In the genomic region with DNA sequence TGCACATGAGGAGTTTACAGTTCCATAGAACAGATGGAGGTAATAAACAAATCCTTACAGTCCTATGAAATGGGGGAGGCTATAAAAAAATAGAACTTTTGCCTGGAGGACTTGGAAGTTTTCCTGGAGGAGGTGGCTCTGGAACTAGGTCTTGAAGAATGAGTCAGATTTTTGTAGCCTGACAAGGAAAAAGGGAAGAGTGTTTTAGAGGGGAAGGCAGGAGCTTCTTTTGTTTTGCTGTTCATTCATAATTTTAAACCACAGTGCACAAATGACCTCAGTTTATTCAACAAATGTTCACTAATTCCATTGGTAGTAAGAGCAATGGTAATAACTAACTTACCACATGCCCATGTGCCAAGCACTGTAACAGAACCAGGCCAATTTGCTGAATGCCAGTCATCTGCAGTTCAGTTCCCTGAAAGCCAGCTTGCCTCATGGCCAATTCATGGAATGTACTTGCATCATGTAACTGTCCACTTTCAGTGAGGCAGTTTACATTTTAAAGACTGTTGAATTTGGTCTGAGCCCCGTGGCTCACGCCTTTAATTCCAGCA, we compare ENCODE assay signal across 11 cellular contexts. TPM values are rescaled to one million over a fixed set of nuclear protein-coding genes. Genes with fewer than 3 reads are reported as not detected.
A peak's percentile ranks its signal among the peaks of the same experiment; 100 is the strongest.
DNase-seq lines count a peak whose midpoint lies in the region; ATAC-seq and TF ChIP-seq lines count a peak whose summit lies in the region.
"Had no signal": no experiment of that assay in that cellular context is flagged by ENCODE, and none has a peak within 500 bp of the region (broad histone marks: within the 10 kb centered on the region; RNA-seq: fewer than 3 reads in every experiment).

No MANE protein-coding gene starts in this region.

- H3K4me3 Mint-ChIP-seq in progenitor cell of endocrine pancreas (ENCODE audit: low read depth) = no peak overlapping the region
- H3K4me3 Mint-ChIP-seq: CD8-positive, alpha-beta T cell; neural progenitor cell had no signal

- TF ChIP-seq CTCF in progenitor cell of endocrine pancreas (IDR thresholded peaks at IDR 0.05; ENCODE audit: unreplicated experiment) = no peak

- no peaks in the 10 kb centered on the region for H3K36me3 Mint-ChIP-seq in progenitor cell of endocrine pancreas (ENCODE audit: insufficient read depth)
- H3K36me3 Mint-ChIP-seq: CD8-positive, alpha-beta T cell; neural progenitor cell had no signal

- H3K27me3 Mint-ChIP-seq in progenitor cell of endocrine pancreas = no peaks in the 10 kb centered on the region

- DNase-seq in AG08396 (ENCODE audit: low spot score) (peak; percentile 60), OCI-M1 (lab: John Stamatoyannopoulos, UW) (peak; percentile 34), epidermal melanocyte (ENCODE audit: insufficient read length, low spot score) (peak; percentile 53), middle frontal gyrus (ENCODE audit: extremely low spot score, low spot score) (peak; percentile 59), NCI-H1694 (lab: John Stamatoyannopoulos, UW) (no peak), progenitor cell of endocrine pancreas (ENCODE audit: low spot score, unreplicated experiment) (no peak)
- DNase-seq: CD8-positive, alpha-beta T cell; NCI-H1105 treated with DMSO at 0.1 percent for 48 hours had no signal

- H3K4me1 Mint-ChIP-seq in progenitor cell of endocrine pancreas (ENCODE audit: low read depth) = peaks cover 11% of the 10 kb centered on the region

- H3K27ac Mint-ChIP-seq in progenitor cell of endocrine pancreas = no peak overlapping the region
- H3K27ac Mint-ChIP-seq: CD8-positive, alpha-beta T cell; neural progenitor cell had no signal

- ATAC-seq in GM21576 (IDR thresholded peaks at IDR 0.05; ENCODE audit: unreplicated experiment) = no peak
- ATAC-seq in activated CD4-positive, CD25-positive, alpha-beta regulatory T cell treated with anti-CD3 and anti-CD28 coated beads, Interleukin-2, amount 50 U/mL, for 24 hours = no peak
- ATAC-seq: CD8-positive, alpha-beta T cell had no signal

- H3K9me3 Mint-ChIP-seq in progenitor cell of endocrine pancreas (ENCODE audit: low read depth) = no peaks in the 10 kb centered on the region
- H3K9me3 Mint-ChIP-seq: CD8-positive, alpha-beta T cell; neural progenitor cell had no signal

RNA-seq across cellular contexts. Expression of a gene that starts 2.8 kb away (rescaled TPM):
- total RNA-seq in progenitor cell of endocrine pancreas = 1.1 and 1.3 TPM in 2 replicates
- total RNA-seq: CD8-positive, alpha-beta T cell had no signal

RNA-seq across cellular contexts. Expression of a gene that starts 7.2 kb away (rescaled TPM):
- 34.5 and 37.3 TPM in 2 replicates for total RNA-seq in progenitor cell of endocrine pancreas

RNA-seq across cellular contexts. Expression of a gene that starts 48.7 kb away (rescaled TPM):
- total RNA-seq in progenitor cell of endocrine pancreas = 35.4 and 39.2 TPM in 2 replicates

RNA-seq across cellular contexts. Expression of a gene that starts 49.4 kb away (rescaled TPM):
- 63.5 and 64.0 TPM in 2 replicates for total RNA-seq in progenitor cell of endocrine pancreas

RNA-seq across cellular contexts. Expression of a gene that starts 58.7 kb away (rescaled TPM):
- 25.2 and 25.5 TPM in 2 replicates for total RNA-seq in progenitor cell of endocrine pancreas

Comparison
In these comparisons a context has a peak if more than half of its experiments do, and no peak if none do; other contexts are left out.
1. DNase-seq: peak in AG08396 (single experiment), OCI-M1 (single experiment), epidermal melanocyte (single experiment) and middle frontal gyrus (single experiment); none in NCI-H1694 (single experiment) and progenitor cell of endocrine pancreas (single experiment).